ENCODE assay signal across 10 cellular contexts in the genomic region with DNA sequence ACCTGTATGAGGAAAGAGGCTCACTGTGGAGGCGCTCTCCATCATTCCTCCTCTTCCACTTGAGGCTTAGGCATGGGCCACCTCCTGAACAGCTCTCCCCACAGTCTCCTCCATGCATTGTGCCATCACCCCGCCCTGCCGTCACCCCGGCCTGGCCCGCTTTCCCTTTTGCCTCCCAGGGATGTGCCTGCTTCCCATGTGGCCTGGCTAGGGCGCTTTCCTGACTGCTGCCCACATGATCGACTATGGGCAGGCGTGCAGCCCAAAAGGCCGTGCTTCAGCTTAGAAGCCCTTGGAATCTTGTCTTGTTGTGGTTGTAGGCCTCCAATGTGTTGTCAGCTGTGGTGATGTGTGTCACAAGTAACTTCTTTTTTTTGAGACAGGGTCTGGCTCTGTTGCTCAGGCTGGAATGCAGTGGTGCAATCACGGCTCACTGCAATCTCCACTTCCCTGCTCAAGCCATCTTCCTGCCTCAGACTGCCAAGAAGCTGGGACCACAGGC. TPM values are rescaled to one million over a fixed set of nuclear protein-coding genes. Genes with fewer than 3 reads are reported as not detected.
DNase-seq lines count a peak whose midpoint lies in the region; ATAC-seq and TF ChIP-seq lines count a peak whose summit lies in the region.
"Had no signal": no experiment of that assay in that cellular context is flagged by ENCODE, and none has a peak within 500 bp of the region (broad histone marks: within the 10 kb centered on the region; RNA-seq: fewer than 3 reads in every experiment).

No MANE protein-coding gene starts in this region.

- peak overlapping the region; percentile 96 to 99 (median 98) for H3K4me3 Mint-ChIP-seq in CD4-positive, CD25-positive, alpha-beta regulatory T cell
- peak overlapping the region; percentile 88 to 100 (median 98) for H3K4me3 Mint-ChIP-seq in naive thymus-derived CD4-positive, alpha-beta T cell
- H3K4me3 Mint-ChIP-seq: neural progenitor cell had no signal

- H3K36me3 Mint-ChIP-seq in CD4-positive, CD25-positive, alpha-beta regulatory T cell: peaks cover 45% of the 10 kb centered on the region
- H3K36me3 Mint-ChIP-seq in naive thymus-derived CD4-positive, alpha-beta T cell: peaks cover 10 to 36% (median 19%) of the 10 kb centered on the region in 5 donors
- H3K36me3 Mint-ChIP-seq: neural progenitor cell had no signal

- no peak for TF ChIP-seq CTCF in foreskin fibroblast (IDR thresholded peaks at IDR 0.05; ENCODE audit: low read depth, low read length)
- TF ChIP-seq CTCF in GM10248 (IDR thresholded peaks at IDR 0.05; ENCODE audit: control extremely low read depth, extremely low read depth, low read depth, missing control alignments): no peak

- no peak overlapping the region for H3K27ac ChIP-seq in CD4-positive, CD25-positive, alpha-beta regulatory T cell (ENCODE audit: insufficient read depth, low read length, poor library complexity, severe bottlenecking)
- no peak overlapping the region for H3K27ac ChIP-seq in ectodermal cell (ENCODE audit: insufficient read depth, low read depth, low read length, poor library complexity, severe bottlenecking)
- peak overlapping the region; percentile 85 for H3K27ac ChIP-seq in naive thymus-derived CD4-positive, alpha-beta T cell (ENCODE audit: low read depth, low read length)
- H3K27ac ChIP-seq: neural progenitor cell had no signal

- intact Hi-C loops in naive thymus-derived CD4-positive, alpha-beta T cell (cut with micrococcal nuclease): no loop called here

- peaks cover 0 to 2% (median 0%) of the 10 kb centered on the region in 7 donors for H3K9me3 Mint-ChIP-seq in CD4-positive, CD25-positive, alpha-beta regulatory T cell
- peaks cover 0 to 2% (median 0%) of the 10 kb centered on the region in 11 donors for H3K9me3 Mint-ChIP-seq in naive thymus-derived CD4-positive, alpha-beta T cell

- no peak for ATAC-seq in CD4-positive, CD25-positive, alpha-beta regulatory T cell (ENCODE audit: low read depth in 2 of 2)
- no peak for ATAC-seq in naive thymus-derived CD4-positive, alpha-beta T cell
- no peak for ATAC-seq in GM18861 (IDR thresholded peaks at IDR 0.05; ENCODE audit: unreplicated experiment)

- H3K27ac Mint-ChIP-seq in CD4-positive, CD25-positive, alpha-beta regulatory T cell: peak overlapping the region; percentile 96 to 99 (median 96)
- peak overlapping the region; percentile 70 to 99 (median 97) for H3K27ac Mint-ChIP-seq in naive thymus-derived CD4-positive, alpha-beta T cell

- peaks cover 9 to 47% (median 36%) of the 10 kb centered on the region in 4 donors for H3K4me1 Mint-ChIP-seq in CD4-positive, CD25-positive, alpha-beta regulatory T cell
- peaks cover 25 to 52% (median 44%) of the 10 kb centered on the region in 7 donors for H3K4me1 Mint-ChIP-seq in naive thymus-derived CD4-positive, alpha-beta T cell

- CTCF ChIA-PET in naive thymus-derived CD4-positive, alpha-beta T cell (lab: Charles Lee): no interaction called here
- CTCF ChIA-PET in GM10248 (lab: Yijun Ruan, JAX): interaction anchor here (1.1 to 1.8 kb wide), 3 partner anchors 21 to 45 kb away, joined by 3 to 5 read pairs (median 4); no protein-coding TSS in a partner anchor

- peaks cover 26% of the 10 kb centered on the region for H3K4me1 ChIP-seq in CD4-positive, CD25-positive, alpha-beta regulatory T cell (ENCODE audit: control insufficient read depth, insufficient read depth, low read length, poor library complexity, severe bottlenecking)
- peaks cover 13% of the 10 kb centered on the region for H3K4me1 ChIP-seq in ectodermal cell (ENCODE audit: control insufficient read depth, insufficient read depth, low read length)
- peaks cover 5 to 21% of the 10 kb centered on the region in 2 donors for H3K4me1 ChIP-seq in naive thymus-derived CD4-positive, alpha-beta T cell (ENCODE audit: control insufficient read depth in 2 of 2, insufficient read depth in 2 of 2, low read length in 2 of 2)

- POLR2A ChIA-PET in naive thymus-derived CD4-positive, alpha-beta T cell (lab: Charles Lee): no interaction called here
- POLR2A ChIA-PET in GM10248 (lab: Yijun Ruan, JAX): no interaction called here

- H3K27me3 ChIP-seq in CD4-positive, CD25-positive, alpha-beta regulatory T cell (ENCODE audit: control insufficient read depth, insufficient read depth, low read length): no peaks in the 10 kb centered on the region
- no peaks in the 10 kb centered on the region for H3K27me3 ChIP-seq in ectodermal cell (ENCODE audit: control insufficient read depth, insufficient read depth, low read length, poor library complexity, severe bottlenecking)
- H3K27me3 ChIP-seq in naive thymus-derived CD4-positive, alpha-beta T cell (ENCODE audit: control insufficient read depth in 2 of 2, insufficient read depth in 2 of 2, low read length in 2 of 2): no peaks in the 10 kb centered on the region
- H3K27me3 ChIP-seq: neural progenitor cell had no signal

- H3K4me3 ChIP-seq in CD4-positive, CD25-positive, alpha-beta regulatory T cell (ENCODE audit: low read depth, low read length): no peak overlapping the region
- H3K4me3 ChIP-seq in ectodermal cell (ENCODE audit: insufficient read depth, low read depth, low read length) (peak overlapping the region; percentile 74), foreskin fibroblast (ENCODE audit: low read depth in 1 of 2, low read length in 2 of 2) (no peak overlapping the region)
- no peak overlapping the region for H3K4me3 ChIP-seq in naive thymus-derived CD4-positive, alpha-beta T cell (ENCODE audit: low read length)
- H3K4me3 ChIP-seq: neural progenitor cell had no signal

- DNase-seq in CD4-positive, CD25-positive, alpha-beta regulatory T cell: no peak
- DNase-seq in MV-4-11 (lab: John Stamatoyannopoulos, UW) (peak; percentile 92), foreskin fibroblast (no peak), GM10248 (ENCODE audit: extremely low spot score) (no peak), dedifferentiated amniotic fluid mesenchymal stem cell (ENCODE audit: extremely low spot score) (no peak)
- no peak for DNase-seq in naive thymus-derived CD4-positive, alpha-beta T cell

- WGBS in ectodermal cell, 2 experiments: 95% methylated on average over 10 of the region's 10 CpGs

- no peaks in the 10 kb centered on the region for H3K9me3 ChIP-seq in CD4-positive, CD25-positive, alpha-beta regulatory T cell (ENCODE audit: control insufficient read depth in 2 of 2, low read length in 2 of 2)
- no peaks in the 10 kb centered on the region for H3K9me3 ChIP-seq in ectodermal cell (ENCODE audit: control insufficient read depth, low read length)
- H3K9me3 ChIP-seq in naive thymus-derived CD4-positive, alpha-beta T cell (ENCODE audit: control insufficient read depth in 2 of 3, low read length in 3 of 3): no peaks in the 10 kb centered on the region

- H3K36me3 ChIP-seq in CD4-positive, CD25-positive, alpha-beta regulatory T cell (ENCODE audit: control insufficient read depth, insufficient read depth, low read length): peaks cover 28% of the 10 kb centered on the region
- H3K36me3 ChIP-seq in ectodermal cell (ENCODE audit: control insufficient read depth, insufficient read depth, low read length): peaks cover 27% of the 10 kb centered on the region
- peaks cover 0 to 46% (median 0%) of the 10 kb centered on the region in 3 experiments for H3K36me3 ChIP-seq in naive thymus-derived CD4-positive, alpha-beta T cell (ENCODE audit: control insufficient read depth in 2 of 3, insufficient read depth in 3 of 3, low read length in 3 of 3)
- H3K36me3 ChIP-seq: neural progenitor cell had no signal

- H3K27me3 Mint-ChIP-seq in CD4-positive, CD25-positive, alpha-beta regulatory T cell: no peaks in the 10 kb centered on the region
- no peaks in the 10 kb centered on the region for H3K27me3 Mint-ChIP-seq in naive thymus-derived CD4-positive, alpha-beta T cell

RNA-seq across cellular contexts. Expression of a gene that starts 1.8 kb away (rescaled TPM):
- 17.2 TPM for total RNA-seq in CD4-positive, CD25-positive, alpha-beta regulatory T cell
- 1 to 10 TPM; 4.3 to 5.5 (median 4.8) TPM for polyA plus RNA-seq in CD4-positive, CD25-positive, alpha-beta regulatory T cell
- 0.93 TPM for polyA plus RNA-seq in ectodermal cell (2013, experiment 1 of 4)
- 0.44 TPM for polyA plus RNA-seq in ectodermal cell (2013, experiment 2 of 4)
- polyA plus RNA-seq in ectodermal cell (2013, experiment 3 of 4): 0.48 TPM
- polyA plus RNA-seq in ectodermal cell (2013, experiment 4 of 4): 0.20 TPM
- 10 to 100 TPM in 3 of 5 experiments, 1 to 10 TPM in 2; 7.0 to 13.2 (median 10.6) TPM for total RNA-seq in naive thymus-derived CD4-positive, alpha-beta T cell
- polyA plus RNA-seq in naive thymus-derived CD4-positive, alpha-beta T cell: 1 to 10 TPM; 4.8 to 6.2 TPM

RNA-seq across cellular contexts. Expression of a gene that starts 2.0 kb away (rescaled TPM):
- 10.7 TPM for total RNA-seq in CD4-positive, CD25-positive, alpha-beta regulatory T cell
- 10 to 100 TPM; 21.9 to 33.1 (median 25.6) TPM for polyA plus RNA-seq in CD4-positive, CD25-positive, alpha-beta regulatory T cell
- 42.1 TPM for polyA plus RNA-seq in ectodermal cell (2013, experiment 1 of 4)
- 47.4 TPM for polyA plus RNA-seq in ectodermal cell (2013, experiment 2 of 4)
- 37.9 TPM for polyA plus RNA-seq in ectodermal cell (2013, experiment 3 of 4)
- polyA plus RNA-seq in ectodermal cell (2013, experiment 4 of 4): 45.0 TPM
- total RNA-seq in naive thymus-derived CD4-positive, alpha-beta T cell: 10 to 100 TPM in 3 of 5 experiments, 1 to 10 TPM in 2; 8.3 to 30.0 (median 11.5) TPM
- polyA plus RNA-seq in naive thymus-derived CD4-positive, alpha-beta T cell: 10 to 100 TPM; 18.2 to 21.6 TPM

RNA-seq across cellular contexts. Expression of a gene that starts 16.3 kb away (rescaled TPM):
- total RNA-seq in CD4-positive, CD25-positive, alpha-beta regulatory T cell: not detected
- polyA plus RNA-seq in CD4-positive, CD25-positive, alpha-beta regulatory T cell: not detected
- polyA plus RNA-seq in ectodermal cell (2013, experiment 1 of 4): 4.9 TPM
- 3.5 TPM for polyA plus RNA-seq in ectodermal cell (2013, experiment 2 of 4)
- polyA plus RNA-seq in ectodermal cell (2013, experiment 3 of 4): 5.2 TPM
- polyA plus RNA-seq in ectodermal cell (2013, experiment 4 of 4): 5.9 TPM
- under 1 TPM in 1 of 5 experiments, not detected in 4; 0.38 TPM for total RNA-seq in naive thymus-derived CD4-positive, alpha-beta T cell
- not detected for polyA plus RNA-seq in naive thymus-derived CD4-positive, alpha-beta T cell
- total RNA-seq: activated CD8-positive, alpha-beta memory T cell treated with anti-CD3 and anti-CD28 coated beads for 36 hours had no signal

RNA-seq across cellular contexts. Expression of a gene that starts 43.5 kb away (rescaled TPM):
- total RNA-seq in CD4-positive, CD25-positive, alpha-beta regulatory T cell: 40.3 TPM
- polyA plus RNA-seq in CD4-positive, CD25-positive, alpha-beta regulatory T cell: 10 to 100 TPM; 22.5 to 35.2 (median 26.5) TPM
- 75.3 TPM for polyA plus RNA-seq in ectodermal cell (2013, experiment 1 of 4)
- 83.3 TPM for polyA plus RNA-seq in ectodermal cell (2013, experiment 2 of 4)
- polyA plus RNA-seq in ectodermal cell (2013, experiment 3 of 4): 73.8 TPM
- polyA plus RNA-seq in ectodermal cell (2013, experiment 4 of 4): 79.6 TPM
- 100 to 1,000 TPM in 1 of 5 experiments, 10 to 100 TPM in 4; 68.5 to 103 (median 79.7) TPM for total RNA-seq in naive thymus-derived CD4-positive, alpha-beta T cell
- polyA plus RNA-seq in naive thymus-derived CD4-positive, alpha-beta T cell: 10 to 100 TPM; 46.7 to 77.0 TPM

RNA-seq across cellular contexts. Expression of a gene that starts 54.0 kb away (rescaled TPM):
- 2.9 TPM for total RNA-seq in CD4-positive, CD25-positive, alpha-beta regulatory T cell
- 1 to 10 TPM; 2.2 to 7.6 (median 4.1) TPM for polyA plus RNA-seq in CD4-positive, CD25-positive, alpha-beta regulatory T cell
- polyA plus RNA-seq in ectodermal cell (2013, experiment 1 of 4): 16.7 TPM
- 14.4 TPM for polyA plus RNA-seq in ectodermal cell (2013, experiment 2 of 4)
- 16.5 TPM for polyA plus RNA-seq in ectodermal cell (2013, experiment 3 of 4)
- polyA plus RNA-seq in ectodermal cell (2013, experiment 4 of 4): 15.2 TPM
- 1 to 10 TPM; 1.1 to 5.7 (median 4.3) TPM for total RNA-seq in naive thymus-derived CD4-positive, alpha-beta T cell
- polyA plus RNA-seq in naive thymus-derived CD4-positive, alpha-beta T cell: 1 to 10 TPM; 3.3 to 7.4 TPM
